In the genomic region with DNA sequence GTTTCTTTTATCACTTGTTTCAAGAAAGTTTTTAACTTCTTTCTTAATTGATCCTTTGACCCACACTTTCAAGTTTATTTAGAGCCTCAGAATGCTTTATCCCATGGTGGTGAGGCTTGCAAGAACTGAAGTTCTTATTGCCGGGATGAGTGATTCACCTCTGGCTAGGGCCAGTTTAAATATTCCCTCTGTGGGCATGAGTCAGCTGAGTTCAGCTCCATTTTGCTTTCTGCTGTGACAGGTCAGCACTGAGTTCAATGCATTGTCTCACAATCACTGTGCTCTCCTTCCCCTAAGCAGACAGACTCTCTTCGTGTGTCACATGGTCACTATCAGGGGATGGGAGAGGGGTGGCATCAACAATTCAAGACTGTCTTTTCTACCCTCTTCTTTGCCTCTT, we compare ENCODE assay signal across 1 cellular context.
TF ChIP-seq lines count a peak whose summit lies in the region.

No MANE protein-coding gene starts in this region.

TF ChIP-seq in H1, 55 proteins besides CTCF, POLR2A, EP300 and RAD21 (continued from another document):
- TF ChIP-seq RNF2 (IDR thresholded peaks at IDR 0.05; ENCODE audit: borderline replicate concordance, low read depth, low read length, missing control alignments, poor library complexity, severe bottlenecking) (no peak), JUND (IDR thresholded peaks at IDR 0.05; ENCODE audit: low read length) (no peak), SIN3A (conservative IDR thresholded peaks at IDR 0.05 in 1 of 2, IDR thresholded peaks at IDR 0.05 in 1 of 2; ENCODE audit: low read depth in 1 of 2, low read length in 2 of 2) (no peak), JUN (IDR thresholded peaks at IDR 0.05; ENCODE audit: low read depth, low read length) (no peak)
